ENCODE assay signal across 18 cellular contexts in the genomic region with DNA sequence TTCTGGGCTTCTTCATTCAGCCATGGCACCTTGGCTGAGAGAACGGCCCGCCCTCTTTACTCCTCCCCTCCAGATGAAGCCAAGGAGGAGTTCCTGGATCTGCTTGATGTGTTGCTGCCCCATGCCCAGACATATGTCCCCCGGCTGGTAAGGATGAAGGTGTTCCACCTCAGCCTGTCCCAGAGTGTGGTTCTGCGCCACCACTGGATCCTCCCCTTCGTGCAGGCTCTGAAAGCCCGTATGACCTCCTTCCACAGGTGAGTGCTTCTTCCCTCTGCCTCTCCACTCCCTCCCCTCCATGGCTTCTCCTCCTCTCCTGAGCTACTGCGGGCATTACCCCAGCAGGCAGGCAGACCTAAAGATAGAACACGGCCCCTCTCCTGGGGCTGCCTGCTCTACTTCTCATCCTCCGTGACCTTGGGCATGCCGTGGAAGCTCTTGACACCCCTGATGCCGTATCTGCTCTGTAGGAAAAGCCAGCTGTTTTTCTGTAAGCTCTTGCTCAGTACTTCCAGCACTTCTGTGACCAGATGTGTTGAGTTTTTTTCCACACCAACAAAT. TPM values are rescaled to one million over a fixed set of nuclear protein-coding genes. Genes with fewer than 3 reads are reported as not detected.
DNase-seq lines count a peak whose midpoint lies in the region; ATAC-seq and TF ChIP-seq lines count a peak whose summit lies in the region.
"Had no signal": no experiment of that assay in that cellular context is flagged by ENCODE, and none has a peak within 500 bp of the region (broad histone marks: within the 10 kb centered on the region; RNA-seq: fewer than 3 reads in every experiment).

No MANE protein-coding gene starts in this region.

- H3K9me3 Mint-ChIP-seq in activated T-helper 1 cell treated with anti-CD3 and anti-CD28 coated beads, Interleukin-12 subunit alpha, Interleukin-12 subunit beta, Interleukin-2, Interleukin-4 antibody, amounts not matched to agents 30 ng/mL and 10 ng/mL and 1 ng/mL, durations not matched to agents 14 hours and 24 hours and 36 hours: no peaks in the 10 kb centered on the region
- H3K9me3 Mint-ChIP-seq in nephron progenitor cell (peaks cover 14% of the 10 kb centered on the region), mesothelial cell of epicardium (peaks cover 7% of the 10 kb centered on the region)
- H3K9me3 Mint-ChIP-seq: CD8-positive, alpha-beta T cell had no signal

- TF ChIP-seq CTCF in nephron progenitor cell (IDR thresholded peaks at IDR 0.05) (no peak), mesothelial cell of epicardium (IDR thresholded peaks at IDR 0.05; ENCODE audit: unreplicated experiment) (no peak)

- peaks cover 25% of the 10 kb centered on the region for H3K36me3 Mint-ChIP-seq in activated T-helper 1 cell treated with anti-CD3 and anti-CD28 coated beads, Interleukin-12 subunit alpha, Interleukin-12 subunit beta, Interleukin-2, Interleukin-4 antibody, amounts not matched to agents 30 ng/mL and 10 ng/mL and 1 ng/mL, durations not matched to agents 14 hours and 24 hours and 36 hours (ENCODE audit: low read depth)
- peaks cover 54% of the 10 kb centered on the region for H3K36me3 Mint-ChIP-seq in nephron progenitor cell (ENCODE audit: low read depth)
- peaks cover 27% of the 10 kb centered on the region for H3K36me3 Mint-ChIP-seq in mesothelial cell of epicardium

- H3K4me3 Mint-ChIP-seq in activated T-helper 1 cell treated with anti-CD3 and anti-CD28 coated beads, Interleukin-12 subunit alpha, Interleukin-12 subunit beta, Interleukin-2, Interleukin-4 antibody, amounts not matched to agents 30 ng/mL and 10 ng/mL and 1 ng/mL, durations not matched to agents 14 hours and 24 hours and 36 hours: no peak overlapping the region
- H3K4me3 Mint-ChIP-seq in nephron progenitor cell (no peak overlapping the region), mesothelial cell of epicardium (no peak overlapping the region)
- H3K4me3 Mint-ChIP-seq: CD8-positive, alpha-beta T cell had no signal

- H3K27me3 Mint-ChIP-seq in activated T-helper 1 cell treated with anti-CD3 and anti-CD28 coated beads, Interleukin-12 subunit alpha, Interleukin-12 subunit beta, Interleukin-2, Interleukin-4 antibody, amounts not matched to agents 30 ng/mL and 10 ng/mL and 1 ng/mL, durations not matched to agents 14 hours and 24 hours and 36 hours (ENCODE audit: insufficient read depth): no peaks in the 10 kb centered on the region
- H3K27me3 Mint-ChIP-seq in nephron progenitor cell (ENCODE audit: low read depth, poor library complexity) (no peaks in the 10 kb centered on the region), mesothelial cell of epicardium (ENCODE audit: low read depth) (no peaks in the 10 kb centered on the region)

- ATAC-seq in left ventricle myocardium superior (peak; percentile 77), GM21528 (IDR thresholded peaks at IDR 0.05; ENCODE audit: low FRiP score, unreplicated experiment) (no peak), HG03139 (IDR thresholded peaks at IDR 0.05; ENCODE audit: unreplicated experiment) (no peak)
- ATAC-seq: CD8-positive, alpha-beta T cell had no signal

- peak overlapping the region; percentile 48 for H3K27ac Mint-ChIP-seq in activated T-helper 1 cell treated with anti-CD3 and anti-CD28 coated beads, Interleukin-12 subunit alpha, Interleukin-12 subunit beta, Interleukin-2, Interleukin-4 antibody, amounts not matched to agents 30 ng/mL and 10 ng/mL and 1 ng/mL, durations not matched to agents 14 hours and 24 hours and 36 hours
- peak overlapping the region; percentile 77 for H3K27ac Mint-ChIP-seq in nephron progenitor cell
- H3K27ac Mint-ChIP-seq in mesothelial cell of epicardium: no peak overlapping the region
- H3K27ac Mint-ChIP-seq: CD8-positive, alpha-beta T cell had no signal

- H3K4me1 Mint-ChIP-seq in activated T-helper 1 cell treated with anti-CD3 and anti-CD28 coated beads, Interleukin-12 subunit alpha, Interleukin-12 subunit beta, Interleukin-2, Interleukin-4 antibody, amounts not matched to agents 30 ng/mL and 10 ng/mL and 1 ng/mL, durations not matched to agents 14 hours and 24 hours and 36 hours (ENCODE audit: low read depth): peaks cover 5% of the 10 kb centered on the region
- H3K4me1 Mint-ChIP-seq in nephron progenitor cell (peaks cover 31% of the 10 kb centered on the region), mesothelial cell of epicardium (no peaks in the 10 kb centered on the region)

- intact Hi-C loops in activated T-helper 1 cell treated with anti-CD3 and anti-CD28 coated beads, Interleukin-12 subunit alpha, Interleukin-12 subunit beta, Interleukin-2, Interleukin-4 antibody, amounts not matched to agents 30 ng/mL and 10 ng/mL and 1 ng/mL, durations not matched to agents 14 hours and 24 hours and 36 hours (cut with micrococcal nuclease): loop anchor here (10.0 kb wide), 1 partner anchor 505 kb away; a partner anchor contains a TSS
- intact Hi-C loops in left ventricle myocardium superior (cut with micrococcal nuclease): loop anchor here (5.0 to 10.0 kb wide), 2 partner anchors 113 to 275 kb away; a partner anchor contains a TSS

- DNase-seq in NCI-H2171 treated with DMSO at 0.1 percent for 48 hours (lab: John Stamatoyannopoulos, UW) (peak; percentile 93), NCI-H2171 (lab: John Stamatoyannopoulos, UW) (no peak), left ventricle myocardium superior (no peak), nephron progenitor cell (no peak), mesothelial cell of epicardium (ENCODE audit: low spot score in 2 of 2, unreplicated experiment in 2 of 2) (no peak)
- no peak for DNase-seq in activated T-helper 1 cell treated with anti-CD3 and anti-CD28 coated beads, Interleukin-12 subunit alpha, Interleukin-12 subunit beta, Interleukin-2, Interleukin-4 antibody, amounts not matched to agents 30 ng/mL and 10 ng/mL and 1 ng/mL, durations not matched to agents 14 hours and 24 hours and 36 hours (ENCODE audit: low spot score)
- DNase-seq: 8988T; CD8-positive, alpha-beta T cell; DMS79 treated with DMSO at 0.1 percent for 48 hours; HCEC 1CT; KG1; NCI-H1436; NCI-H2029 treated with DMSO at 0.1 percent for 48 hours; NCI-H510A treated with DMSO at 0.1 percent for 48 hours; NCI-H82 had no signal

RNA-seq across cellular contexts. Expression of a gene that starts 8.7 kb away (rescaled TPM):
- total RNA-seq in activated T-helper 1 cell treated with anti-CD3 and anti-CD28 coated beads, Interleukin-12 subunit alpha, Interleukin-12 subunit beta, Interleukin-2, Interleukin-4 antibody, amounts not matched to agents 30 ng/mL and 10 ng/mL and 1 ng/mL, durations not matched to agents 14 hours and 24 hours and 36 hours: 60.8 and 63.0 TPM in 2 replicates
- 28.3 TPM for total RNA-seq in left ventricle myocardium superior
- total RNA-seq in mesothelial cell of epicardium: 34.5 to 38.3 TPM (median 36.3 TPM) in 3 replicates

RNA-seq across cellular contexts. Expression of a gene that starts 9.5 kb away (rescaled TPM):
- total RNA-seq in activated T-helper 1 cell treated with anti-CD3 and anti-CD28 coated beads, Interleukin-12 subunit alpha, Interleukin-12 subunit beta, Interleukin-2, Interleukin-4 antibody, amounts not matched to agents 30 ng/mL and 10 ng/mL and 1 ng/mL, durations not matched to agents 14 hours and 24 hours and 36 hours: 8.5 and 9.1 TPM in 2 replicates
- total RNA-seq in left ventricle myocardium superior: 9.2 TPM
- total RNA-seq in mesothelial cell of epicardium: 13.5 to 16.5 TPM (median 15.0 TPM) in 3 replicates

RNA-seq across cellular contexts. Expression of a gene that starts 15.6 kb away (rescaled TPM):
- 1.1 and 1.3 TPM in 2 replicates for total RNA-seq in activated T-helper 1 cell treated with anti-CD3 and anti-CD28 coated beads, Interleukin-12 subunit alpha, Interleukin-12 subunit beta, Interleukin-2, Interleukin-4 antibody, amounts not matched to agents 30 ng/mL and 10 ng/mL and 1 ng/mL, durations not matched to agents 14 hours and 24 hours and 36 hours
- 62.2 TPM for total RNA-seq in left ventricle myocardium superior
- 16.2 to 17.8 TPM (median 16.3 TPM) in 3 replicates for total RNA-seq in mesothelial cell of epicardium

RNA-seq across cellular contexts. Expression of a gene that starts 39.0 kb away (rescaled TPM):
- total RNA-seq in activated T-helper 1 cell treated with anti-CD3 and anti-CD28 coated beads, Interleukin-12 subunit alpha, Interleukin-12 subunit beta, Interleukin-2, Interleukin-4 antibody, amounts not matched to agents 30 ng/mL and 10 ng/mL and 1 ng/mL, durations not matched to agents 14 hours and 24 hours and 36 hours: not detected in 2 replicates
- total RNA-seq in left ventricle myocardium superior: not detected
- total RNA-seq in mesothelial cell of epicardium: 0.07 to 0.27 TPM (median 0.14 TPM) in 3 replicates
- total RNA-seq: CD8-positive, alpha-beta T cell; G401 had no signal
